8 cellular contexts compared by ENCODE assay signal in genomic region chr6:31308050-31308844, GRCh38. TPM values are rescaled to one million over a fixed set of nuclear protein-coding genes. Genes with fewer than 3 reads are reported as not detected.
DNase-seq lines count a peak whose midpoint lies in the region; ATAC-seq and TF ChIP-seq lines count a peak whose summit lies in the region.

No MANE protein-coding gene starts in this region.

- peaks cover 15% of the 10 kb centered on the region for H3K4me1 ChIP-seq in lower lobe of right lung

- H3K4me3 Mint-ChIP-seq in activated naive CD8-positive, alpha-beta T cell treated with anti-CD3 and anti-CD28 coated beads for 36 hours, result peak overlapping the region; percentile 76

- no peaks in the 10 kb centered on the region for H3K9me3 ChIP-seq in lower lobe of right lung

- peak; percentile 99 for DNase-seq in DMS53 (lab: John Stamatoyannopoulos, UW)
- peak; percentile 80 for DNase-seq in RWPE1 (ENCODE audit: low spot score)
- DNase-seq in activated naive CD8-positive, alpha-beta T cell treated with anti-CD3 and anti-CD28 coated beads for 36 hours, result peak; percentile 70
- peak; percentile 93 for DNase-seq in lower lobe of right lung
- DNase-seq in stimulated activated CD8-positive, alpha-beta memory T cell treated with anti-CD3 and anti-CD28 coated beads, Interleukin-4, amount 100 ng/mL, for 1 hour (ENCODE audit: low read depth in 2 of 2, low spot score in 1 of 2), result peak; percentile 35 to 36
- no peak for DNase-seq in NCI-H510A (lab: John Stamatoyannopoulos, UW)
- no peak for DNase-seq in HCEC 1CT
- no peak for DNase-seq in Kasumi-1 (lab: John Stamatoyannopoulos, UW)

- H3K4me3 ChIP-seq in lower lobe of right lung, result peak overlapping the region; percentile 65

- H3K27me3 Mint-ChIP-seq in activated naive CD8-positive, alpha-beta T cell treated with anti-CD3 and anti-CD28 coated beads for 36 hours, result peaks cover 13% of the 10 kb centered on the region

- H3K36me3 ChIP-seq in lower lobe of right lung, result no peaks in the 10 kb centered on the region

- peaks cover 4% of the 10 kb centered on the region for H3K4me1 Mint-ChIP-seq in activated naive CD8-positive, alpha-beta T cell treated with anti-CD3 and anti-CD28 coated beads for 36 hours

- no peaks in the 10 kb centered on the region for H3K9me3 Mint-ChIP-seq in activated naive CD8-positive, alpha-beta T cell treated with anti-CD3 and anti-CD28 coated beads for 36 hours

- TF ChIP-seq CTCF in RWPE1 (conservative IDR thresholded peaks at IDR 0.05; ENCODE audit: low read depth), result no peak
- TF ChIP-seq CTCF in lower lobe of right lung (IDR thresholded peaks at IDR 0.05), result no peak

- H3K27ac ChIP-seq in RWPE1 (no peak overlapping the region), lower lobe of right lung (peak overlapping the region; percentile 73)

- H3K36me3 Mint-ChIP-seq in activated naive CD8-positive, alpha-beta T cell treated with anti-CD3 and anti-CD28 coated beads for 36 hours, result no peaks in the 10 kb centered on the region

- H3K27me3 ChIP-seq in lower lobe of right lung (ENCODE audit: low read depth), result peaks cover 16% of the 10 kb centered on the region

- intact Hi-C loops in lower lobe of right lung (cut with DNase I), result no loop called here

- peak; percentile 93 to 96 for ATAC-seq in lower lobe of right lung

- POLR2A ChIA-PET in RWPE1 (lab: Yijun Ruan, JAX; ENCODE audit: low non-redundant PET), result interaction anchor here (0.8 kb wide), 1 partner anchor 42 kb away, joined by 3 read pairs; no protein-coding TSS in a partner anchor

- CTCF ChIA-PET in RWPE1 (lab: Yijun Ruan, JAX), result interaction anchor here (0.6 to 0.7 kb wide), 2 partner anchors 19 to 1756 kb away, joined by 3 read pairs; no protein-coding TSS in a partner anchor

- peak overlapping the region; percentile 66 for H3K27ac Mint-ChIP-seq in activated naive CD8-positive, alpha-beta T cell treated with anti-CD3 and anti-CD28 coated beads for 36 hours

RNA-seq across cellular contexts. Expression of gene HLA-C, which starts 36.4 kb away (rescaled TPM):
- total RNA-seq in activated naive CD8-positive, alpha-beta T cell treated with anti-CD3 and anti-CD28 coated beads for 36 hours, result 100 to 1,000 TPM; 736 to 755 TPM
- 1,186 TPM for total RNA-seq in lower lobe of right lung

RNA-seq across cellular contexts. Expression of gene HLA-B, which starts 48.7 kb away (rescaled TPM):
- 1,000 to 10,000 TPM; 2,753 to 2,773 TPM for total RNA-seq in activated naive CD8-positive, alpha-beta T cell treated with anti-CD3 and anti-CD28 coated beads for 36 hours
- total RNA-seq in lower lobe of right lung, result 2,736 TPM

Comparison
In these comparisons a context has a peak if more than half of its experiments do, and no peak if none do; other contexts are left out.
1. DNase-seq: peak in DMS53 (single experiment), RWPE1 (single experiment), activated naive CD8-positive, alpha-beta T cell treated with anti-CD3 and anti-CD28 coated beads for 36 hours (single experiment), lower lobe of right lung (single experiment) and stimulated activated CD8-positive, alpha-beta memory T cell treated with anti-CD3 and anti-CD28 coated beads, Interleukin-4, amount 100 ng/mL, for 1 hour (2 of 2); none in NCI-H510A (single experiment), HCEC 1CT (single experiment) and Kasumi-1 (0 of 2).